In genomic region chr3:57077630-57078365, GRCh38 we compare ENCODE assay signal across 1 cellular context.
TF ChIP-seq lines count a peak whose summit lies in the region.

No MANE protein-coding gene starts in this region.

TF ChIP-seq in GM12878, 131 proteins besides CTCF, POLR2A, EP300 and RAD21 (continued from another document):
- TF ChIP-seq PRDM15 (CRISPR knock-in tag; IDR thresholded peaks at IDR 0.05) = no peak
TF ChIP-seq in GM12878: peak in this region for 1.
